In genomic region chr3:141851411-141851810, GRCh38 we compare ENCODE assay signal across 1 cellular context.
TF ChIP-seq lines count a peak whose summit lies in the region.

No MANE protein-coding gene starts in this region.

TF ChIP-seq in GM23338, 12 proteins besides CTCF, POLR2A, EP300 and RAD21 (continued from another document):
- TF ChIP-seq ZNF462 (CRISPR knock-in tag; IDR thresholded peaks at IDR 0.05) = no peak
- no peak for TF ChIP-seq NANOG (IDR thresholded peaks at IDR 0.05; ENCODE audit: borderline replicate concordance)
- no peak for TF ChIP-seq EZH2 (IDR thresholded peaks at IDR 0.05; ENCODE audit: low read depth, unreplicated experiment)
- no peak for TF ChIP-seq ETS1 (IDR thresholded peaks at IDR 0.05)
- no peak for TF ChIP-seq CREB1 (CRISPR knock-in tag; IDR thresholded peaks at IDR 0.05; ENCODE audit: low read depth)
- TF ChIP-seq STAT1 (IDR thresholded peaks at IDR 0.05; ENCODE audit: unreplicated experiment) = no peak
- no peak for TF ChIP-seq ZNF331 (CRISPR knock-in tag; IDR thresholded peaks at IDR 0.05; ENCODE audit: low read depth)
- no peak for TF ChIP-seq POLR2AphosphoS5 (IDR thresholded peaks at IDR 0.05; ENCODE audit: low read depth)
- TF ChIP-seq ZNF114 (CRISPR knock-in tag; IDR thresholded peaks at IDR 0.05) = no peak
- no peak for TF ChIP-seq JUNB (IDR thresholded peaks at IDR 0.05; ENCODE audit: unreplicated experiment)
